9 cellular contexts compared by ENCODE assay signal in the genomic region with DNA sequence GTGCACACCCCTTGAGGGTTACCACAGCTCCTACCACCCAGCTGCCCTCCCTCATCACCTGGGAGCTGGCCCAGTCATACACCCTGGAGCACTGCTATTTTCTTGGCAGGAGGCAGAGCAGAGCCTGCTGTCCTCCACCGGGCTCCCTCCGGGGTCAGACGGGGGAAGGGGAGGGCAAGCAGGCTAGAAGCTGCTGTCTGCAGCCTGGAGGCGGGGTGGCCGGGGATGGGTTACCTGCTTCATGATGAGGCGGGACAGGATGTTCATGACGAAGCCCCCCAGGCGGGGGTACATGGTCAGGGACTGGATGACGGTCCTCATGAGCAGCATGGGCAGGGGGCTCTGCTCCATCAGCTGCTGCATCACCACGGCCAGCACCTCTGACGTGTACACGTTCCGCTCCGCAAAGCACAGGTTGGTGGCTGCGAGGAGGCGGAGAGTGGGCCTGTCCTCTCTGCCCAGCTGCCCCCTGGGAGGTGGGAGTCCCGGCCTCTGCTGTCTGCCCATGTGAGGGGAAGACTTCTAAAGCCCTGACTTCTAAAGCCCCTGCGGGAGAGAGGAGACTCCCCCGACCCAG. TPM values are rescaled to one million over a fixed set of nuclear protein-coding genes. Genes with fewer than 3 reads are reported as not detected.
A peak's percentile ranks its signal among the peaks of the same experiment; 100 is the strongest.
DNase-seq lines count a peak whose midpoint lies in the region; ATAC-seq, FAIRE-seq and TF ChIP-seq lines count a peak whose summit lies in the region.
"Had no signal": no experiment of that assay in that cellular context is flagged by ENCODE, and none has a peak within 500 bp of the region (broad histone marks: within the 10 kb centered on the region; RNA-seq: fewer than 3 reads in every experiment).

No MANE protein-coding gene starts in this region.

- no peak for TF ChIP-seq EP300 in K562 (IDR thresholded peaks at IDR 0.05; ENCODE audit: low read length)

- intact Hi-C loops in activated CD8-positive, alpha-beta T cell treated with anti-CD3 and anti-CD28 coated beads for 36 hours (cut with micrococcal nuclease): no loop called here
- intact Hi-C loops in K562 (cut with micrococcal nuclease): loop anchor here (1.0 to 10.0 kb wide), 3 partner anchors 65 to 257 kb away; no protein-coding TSS in a partner anchor

- 74% methylated on average over 17 of the region's 19 CpGs for WGBS in K562 (ENCODE audit: insufficient coverage, low coverage, missing lambda C conversion rate)

- no peaks in the 10 kb centered on the region for H3K9me3 Mint-ChIP-seq in activated CD8-positive, alpha-beta T cell treated with anti-CD3 and anti-CD28 coated beads for 36 hours
- no peaks in the 10 kb centered on the region for H3K9me3 Mint-ChIP-seq in activated CD8-positive, alpha-beta T cell treated with anti-CD3 and anti-CD28 coated beads, Interleukin-2, amount 10 ng/mL, durations not matched to agents 7 days and 5 days (ENCODE audit: insufficient read depth)
- H3K9me3 Mint-ChIP-seq in osteocyte (ENCODE audit: unreplicated experiment): no peaks in the 10 kb centered on the region
- H3K9me3 Mint-ChIP-seq: T-cell had no signal

- no peaks in the 10 kb centered on the region for H3K27me3 ChIP-seq in K562 (ENCODE audit: control insufficient read depth in 2 of 2, insufficient read depth in 2 of 2, low read length in 2 of 2)
- H3K27me3 ChIP-seq: upper lobe of right lung had no signal

- peaks cover 2% of the 10 kb centered on the region for H3K4me1 Mint-ChIP-seq in activated CD8-positive, alpha-beta T cell treated with anti-CD3 and anti-CD28 coated beads for 36 hours (ENCODE audit: low read depth)
- H3K4me1 Mint-ChIP-seq in activated CD8-positive, alpha-beta T cell treated with anti-CD3 and anti-CD28 coated beads, Interleukin-2, amount 10 ng/mL, durations not matched to agents 7 days and 5 days (ENCODE audit: low read depth): peaks cover 6% of the 10 kb centered on the region
- H3K4me1 Mint-ChIP-seq in osteocyte (ENCODE audit: unreplicated experiment): peaks cover 10% of the 10 kb centered on the region

- CTCF ChIA-PET in activated CD8-positive, alpha-beta T cell treated with anti-CD3 and anti-CD28 coated beads for 36 hours (lab: Charles Lee): interaction anchor here (0.8 to 6.1 kb wide), 18 partner anchors 9 to 211 kb away, joined by 3 to 52 read pairs (median 8); a partner anchor contains a TSS
- CTCF ChIA-PET in activated CD8-positive, alpha-beta T cell treated with anti-CD3 and anti-CD28 coated beads, Interleukin-2, amount 10 ng/mL, durations not matched to agents 7 days and 5 days (lab: Charles Lee): interaction anchor here (0.7 to 2.7 kb wide), 17 partner anchors 8 to 447 kb away, joined by 3 to 32 read pairs (median 11); a partner anchor contains a TSS
- CTCF ChIA-PET in K562 (lab: Yijun Ruan, JAX; ENCODE audit: low intra/inter-chr PET ratio): interaction anchor here (0.6 to 3.3 kb wide), 9 partner anchors 31 to 260 kb away, joined by 3 to 56 read pairs (median 7); a partner anchor contains a TSS

- no peaks in the 10 kb centered on the region for H3K9me3 ChIP-seq in K562 (replicated peaks; ENCODE audit: control insufficient read depth, insufficient read depth, low read depth, low read length)
- H3K9me3 ChIP-seq: heart left ventricle, upper lobe of right lung had no signal

- peak overlapping the region in 1 of 2 experiments; percentile 73; a peak in 2 of 4 replicates for H3K9ac ChIP-seq in K562 (ENCODE audit: insufficient read depth in 1 of 2, low read depth in 2 of 2, low read length in 2 of 2)

- no peak overlapping the region for H3K27ac ChIP-seq in K562 (ENCODE audit: extremely low read depth, low read depth, low read length)
- H3K27ac ChIP-seq: heart left ventricle, upper lobe of right lung had no signal

- H3K4me3 ChIP-seq in K562: no peak overlapping the region
- H3K4me3 ChIP-seq: heart left ventricle, upper lobe of right lung had no signal

- no peaks in the 10 kb centered on the region for H3K27me3 Mint-ChIP-seq in activated CD8-positive, alpha-beta T cell treated with anti-CD3 and anti-CD28 coated beads for 36 hours
- H3K27me3 Mint-ChIP-seq in activated CD8-positive, alpha-beta T cell treated with anti-CD3 and anti-CD28 coated beads, Interleukin-2, amount 10 ng/mL, durations not matched to agents 7 days and 5 days (ENCODE audit: low read depth): no peaks in the 10 kb centered on the region
- H3K27me3 Mint-ChIP-seq in osteocyte (ENCODE audit: unreplicated experiment): no peaks in the 10 kb centered on the region

- H3K4me1 ChIP-seq in K562 (replicated peaks in 1 of 2; ENCODE audit: control insufficient read depth in 2 of 2, insufficient read depth in 2 of 2, low read length in 2 of 2): peaks cover 0 to 41% of the 10 kb centered on the region in 2 experiments; a peak in 3 of 5 replicates

- TF ChIP-seq CTCF in activated CD8-positive, alpha-beta T cell treated with anti-CD3 and anti-CD28 coated beads for 36 hours (IDR thresholded peaks at IDR 0.05): peak; percentile 5
- no peak for TF ChIP-seq CTCF in K562 (IDR thresholded peaks at IDR 0.05 in 2 of 3, conservative IDR thresholded peaks at IDR 0.05 in 1 of 3; ENCODE audit: insufficient read depth in 2 of 3, low read depth in 1 of 3, low read length in 3 of 3)
- TF ChIP-seq CTCF in osteocyte (IDR thresholded peaks at IDR 0.05): no peak

- H3K36me3 Mint-ChIP-seq in activated CD8-positive, alpha-beta T cell treated with anti-CD3 and anti-CD28 coated beads for 36 hours (ENCODE audit: low read depth): peaks cover 11% of the 10 kb centered on the region
- peaks cover 10% of the 10 kb centered on the region for H3K36me3 Mint-ChIP-seq in activated CD8-positive, alpha-beta T cell treated with anti-CD3 and anti-CD28 coated beads, Interleukin-2, amount 10 ng/mL, durations not matched to agents 7 days and 5 days (ENCODE audit: low read depth)
- no peaks in the 10 kb centered on the region for H3K36me3 Mint-ChIP-seq in osteocyte (ENCODE audit: unreplicated experiment)

- POLR2A ChIA-PET in activated CD8-positive, alpha-beta T cell treated with anti-CD3 and anti-CD28 coated beads for 36 hours (lab: Charles Lee): interaction anchor here (1.1 to 2.2 kb wide), 6 partner anchors 9 to 67 kb away, joined by 4 to 8 read pairs (median 6); a partner anchor contains a TSS
- POLR2A ChIA-PET in activated CD8-positive, alpha-beta T cell treated with anti-CD3 and anti-CD28 coated beads, Interleukin-2, amount 10 ng/mL, durations not matched to agents 7 days and 5 days (lab: Charles Lee): interaction anchor here (1.3 kb wide), 1 partner anchor 49 kb away, joined by 3 read pairs; a partner anchor contains a TSS
- POLR2A ChIA-PET in K562 (lab: Yijun Ruan, JAX): interaction anchor here (1.0 kb wide), 3 partner anchors 20 to 68 kb away, joined by 3 to 5 read pairs (median 4); a partner anchor contains a TSS

- BruUV-seq in K562 (replicated peaks; lab: Mats Ljungman, UMichigan): no TSS peak

- H4K20me1 ChIP-seq in K562 (replicated peaks; ENCODE audit: control insufficient read depth, insufficient read depth, low read length): peaks cover 13% of the 10 kb centered on the region; the same call in 1 of the 2 replicates

- peaks cover 2% of the 10 kb centered on the region for H3K9me1 ChIP-seq in K562 (ENCODE audit: control insufficient read depth, insufficient read depth, low read length)

- no peak overlapping the region for H3K4me2 ChIP-seq in K562 (ENCODE audit: insufficient read depth, low read length)

- H3K36me3 ChIP-seq in K562 (ENCODE audit: control insufficient read depth, insufficient read depth, low read length): peaks cover 52% of the 10 kb centered on the region; the same call in 2 of the 3 replicates

- TF ChIP-seq RAD21 in K562 (CRISPR knock-in tag; conservative IDR thresholded peaks at IDR 0.05 in 1 of 2, IDR thresholded peaks at IDR 0.05 in 1 of 2): no peak

- no peak for FAIRE-seq in K562 (lab: Jason Lieb, UNC)

- H3K79me2 ChIP-seq in K562 (ENCODE audit: control insufficient read depth, insufficient read depth, low read length): no peaks in the 10 kb centered on the region

- H2AFZ ChIP-seq in K562 (ENCODE audit: low read depth, low read length): no peak overlapping the region

- no peak for DNase-seq in activated CD8-positive, alpha-beta T cell treated with anti-CD3 and anti-CD28 coated beads for 36 hours
- no peak for DNase-seq in activated CD8-positive, alpha-beta T cell treated with anti-CD3 and anti-CD28 coated beads, Interleukin-2, amount 10 ng/mL, durations not matched to agents 7 days and 5 days
- DNase-seq in K562 (ENCODE audit: extremely low read depth in 1 of 4, low spot score in 3 of 4) (peak in 1 of 4 experiments; percentile 29), osteocyte (ENCODE audit: extremely low spot score, unreplicated experiment) (peak; percentile 85), COR-L47 (lab: John Stamatoyannopoulos, UW) (no peak)
- DNase-seq in activated CD4-positive, alpha-beta T cell treated with anti-CD3 and anti-CD28 coated beads for 1 hour: no peak

- H3K27ac Mint-ChIP-seq in activated CD8-positive, alpha-beta T cell treated with anti-CD3 and anti-CD28 coated beads for 36 hours: no peak overlapping the region
- no peak overlapping the region for H3K27ac Mint-ChIP-seq in activated CD8-positive, alpha-beta T cell treated with anti-CD3 and anti-CD28 coated beads, Interleukin-2, amount 10 ng/mL, durations not matched to agents 7 days and 5 days
- H3K27ac Mint-ChIP-seq in osteocyte (ENCODE audit: unreplicated experiment): peak overlapping the region; percentile 59
- H3K27ac Mint-ChIP-seq: T-cell had no signal

- no peak for TF ChIP-seq POLR2A in K562 (conservative IDR thresholded peaks at IDR 0.05)

- H3K4me3 Mint-ChIP-seq in activated CD8-positive, alpha-beta T cell treated with anti-CD3 and anti-CD28 coated beads for 36 hours: no peak overlapping the region
- H3K4me3 Mint-ChIP-seq in activated CD8-positive, alpha-beta T cell treated with anti-CD3 and anti-CD28 coated beads, Interleukin-2, amount 10 ng/mL, durations not matched to agents 7 days and 5 days: no peak overlapping the region
- H3K4me3 Mint-ChIP-seq in osteocyte (ENCODE audit: unreplicated experiment): no peak overlapping the region
- H3K4me3 Mint-ChIP-seq: T-cell had no signal

- in situ Hi-C loops in K562 (cut with MboI): no loop called here

- ATAC-seq in activated CD8-positive, alpha-beta T cell treated with anti-CD3 and anti-CD28 coated beads for 36 hours: no peak
- ATAC-seq in activated CD8-positive, alpha-beta T cell treated with anti-CD3 and anti-CD28 coated beads, Interleukin-2, amount 10 ng/mL, durations not matched to agents 7 days and 5 days: no peak
- peak; percentile 13; the same call in 2 of the 3 replicates for ATAC-seq in K562

RNA-seq across cellular contexts. Expression of a gene that starts 2.7 kb away (rescaled TPM):
- under 1 TPM; 0.41 to 0.63 TPM for total RNA-seq in activated CD8-positive, alpha-beta T cell treated with anti-CD3 and anti-CD28 coated beads for 36 hours
- total RNA-seq in activated CD8-positive, alpha-beta T cell treated with anti-CD3 and anti-CD28 coated beads, Interleukin-2, amount 10 ng/mL, durations not matched to agents 7 days and 5 days: under 1 TPM; 0.55 to 0.68 TPM
- total RNA-seq in K562 (2011; cell fraction: chromatin; rRNA removed; ENCODE audit: low replicate concordance): 0.63 and 3.1 TPM in 2 replicates
- total RNA-seq in K562 (2011; cell fraction: nucleolus; rRNA removed): 1.5 and 1.7 TPM in 2 replicates
- total RNA-seq in K562 (2011; cell fraction: nucleoplasm; rRNA removed): 0.81 and 1.1 TPM in 2 replicates
- total RNA-seq in K562 (2014; rRNA removed): not detected in 2 replicates
- not detected in 2 replicates for total RNA-seq in K562 (2014; rRNA removed; fragmentation: Illumina TruSeq; extraction: Trizol)
- 0.07 TPM in 1 of 2 replicates, not detected in the other for total RNA-seq in K562 (2015; rRNA removed; fragmentation: Illumina TruSeq; extraction: Trizol)
- total RNA-seq in K562 (2021): 0.07 TPM in 1 of 2 replicates, not detected in the other
- polyA plus RNA-seq in K562 (2011; rRNA removed): 0.03 and 0.04 TPM in 2 replicates
- polyA plus RNA-seq in K562 (2011; cell fraction: cytosol; rRNA removed): not detected in 2 replicates
- polyA plus RNA-seq in K562 (2011; cell fraction: nucleus; rRNA removed): 0.08 and 0.14 TPM in 2 replicates
- 0.05 and 0.15 TPM in 2 replicates for polyA plus RNA-seq in K562 (2012)
- polyA plus RNA-seq in K562 (2014; fragmentation: Illumina TruSeq; extraction: Trizol): not detected in 2 replicates
- not detected for polyA plus RNA-seq in K562 (2014; fragmentation: Nextera tagmentation; extraction: Ambion mirVana)
- polyA plus RNA-seq in K562 (2014; rRNA removed): 0.07 and 0.15 TPM in 2 replicates
- polyA minus RNA-seq in K562 (2011; rRNA and poly(A)+ RNA removed): 0.09 TPM in 1 of 2 replicates, not detected in the other
- not detected in 2 replicates for polyA minus RNA-seq in K562 (2011; cell fraction: cytosol; rRNA and poly(A)+ RNA removed)
- polyA minus RNA-seq in K562 (2011; cell fraction: nucleus; rRNA and poly(A)+ RNA removed): 0.54 and 0.56 TPM in 2 replicates
- total RNA-seq in osteocyte: 0.30 and 0.42 TPM in 2 replicates
- total RNA-seq: heart left ventricle had no signal
- polyA plus RNA-seq: heart left ventricle had no signal

RNA-seq across cellular contexts. Expression of a gene that starts 25.2 kb away (rescaled TPM):
- 10 to 100 TPM; 23.5 to 26.0 TPM for total RNA-seq in activated CD8-positive, alpha-beta T cell treated with anti-CD3 and anti-CD28 coated beads for 36 hours
- total RNA-seq in activated CD8-positive, alpha-beta T cell treated with anti-CD3 and anti-CD28 coated beads, Interleukin-2, amount 10 ng/mL, durations not matched to agents 7 days and 5 days: 10 to 100 TPM; 20.6 TPM
- 93.8 and 251 TPM in 2 replicates for total RNA-seq in K562 (2011; cell fraction: chromatin; rRNA removed; ENCODE audit: low replicate concordance)
- total RNA-seq in K562 (2011; cell fraction: nucleolus; rRNA removed): 136 and 149 TPM in 2 replicates
- total RNA-seq in K562 (2011; cell fraction: nucleoplasm; rRNA removed): 124 and 146 TPM in 2 replicates
- 30.5 and 38.4 TPM in 2 replicates for total RNA-seq in K562 (2014; rRNA removed)
- 18.1 and 20.0 TPM in 2 replicates for total RNA-seq in K562 (2014; rRNA removed; fragmentation: Illumina TruSeq; extraction: Trizol)
- total RNA-seq in K562 (2015; rRNA removed; fragmentation: Illumina TruSeq; extraction: Trizol): 19.0 and 20.7 TPM in 2 replicates
- total RNA-seq in K562 (2021): 51.3 and 54.6 TPM in 2 replicates
- 15.6 and 22.6 TPM in 2 replicates for polyA plus RNA-seq in K562 (2011; rRNA removed)
- 23.6 and 33.0 TPM in 2 replicates for polyA plus RNA-seq in K562 (2011; cell fraction: cytosol; rRNA removed)
- 46.4 and 68.1 TPM in 2 replicates for polyA plus RNA-seq in K562 (2011; cell fraction: nucleus; rRNA removed)
- 28.7 and 29.1 TPM in 2 replicates for polyA plus RNA-seq in K562 (2012)
- 15.4 and 18.7 TPM in 2 replicates for polyA plus RNA-seq in K562 (2014; fragmentation: Illumina TruSeq; extraction: Trizol)
- 1 to 10 TPM; 4.7 to 7.9 TPM for polyA plus RNA-seq in K562 (2014; fragmentation: Nextera tagmentation; extraction: Ambion mirVana)
- 27.7 and 32.8 TPM in 2 replicates for polyA plus RNA-seq in K562 (2014; rRNA removed)
- 21.1 and 23.5 TPM in 2 replicates for polyA minus RNA-seq in K562 (2011; rRNA and poly(A)+ RNA removed)
- 22.7 and 27.3 TPM in 2 replicates for polyA minus RNA-seq in K562 (2011; cell fraction: cytosol; rRNA and poly(A)+ RNA removed)
- 38.4 and 45.5 TPM in 2 replicates for polyA minus RNA-seq in K562 (2011; cell fraction: nucleus; rRNA and poly(A)+ RNA removed)
- total RNA-seq in osteocyte: 79.2 and 91.0 TPM in 2 replicates

RNA-seq across cellular contexts. Expression of a gene that starts 35.5 kb away (rescaled TPM):
- 1 to 10 TPM; 5.8 to 8.0 TPM for total RNA-seq in activated CD8-positive, alpha-beta T cell treated with anti-CD3 and anti-CD28 coated beads for 36 hours
- 10 to 100 TPM in 1 of 2 experiments, 1 to 10 TPM in 1; 9.9 to 14.4 TPM for total RNA-seq in activated CD8-positive, alpha-beta T cell treated with anti-CD3 and anti-CD28 coated beads, Interleukin-2, amount 10 ng/mL, durations not matched to agents 7 days and 5 days
- 108 and 213 TPM in 2 replicates for total RNA-seq in K562 (2011; cell fraction: chromatin; rRNA removed; ENCODE audit: low replicate concordance)
- 94.9 and 106 TPM in 2 replicates for total RNA-seq in K562 (2011; cell fraction: nucleolus; rRNA removed)
- total RNA-seq in K562 (2011; cell fraction: nucleoplasm; rRNA removed): 85.3 and 105 TPM in 2 replicates
- 7.7 and 10.9 TPM in 2 replicates for total RNA-seq in K562 (2014; rRNA removed)
- 2.3 and 2.8 TPM in 2 replicates for total RNA-seq in K562 (2014; rRNA removed; fragmentation: Illumina TruSeq; extraction: Trizol)
- 7.3 and 8.8 TPM in 2 replicates for total RNA-seq in K562 (2015; rRNA removed; fragmentation: Illumina TruSeq; extraction: Trizol)
- total RNA-seq in K562 (2021): 22.7 and 26.5 TPM in 2 replicates
- polyA plus RNA-seq in K562 (2011; rRNA removed): 7.0 and 11.2 TPM in 2 replicates
- polyA plus RNA-seq in K562 (2011; cell fraction: cytosol; rRNA removed): 8.7 and 21.2 TPM in 2 replicates
- 75.5 and 114 TPM in 2 replicates for polyA plus RNA-seq in K562 (2011; cell fraction: nucleus; rRNA removed)
- polyA plus RNA-seq in K562 (2012): 23.7 and 50.9 TPM in 2 replicates
- polyA plus RNA-seq in K562 (2014; fragmentation: Illumina TruSeq; extraction: Trizol): 8.0 and 9.1 TPM in 2 replicates
- under 1 TPM; 0.24 to 0.63 TPM for polyA plus RNA-seq in K562 (2014; fragmentation: Nextera tagmentation; extraction: Ambion mirVana)
- 19.1 and 31.3 TPM in 2 replicates for polyA plus RNA-seq in K562 (2014; rRNA removed)
- 6.7 and 13.0 TPM in 2 replicates for polyA minus RNA-seq in K562 (2011; rRNA and poly(A)+ RNA removed)
- 5.6 and 7.0 TPM in 2 replicates for polyA minus RNA-seq in K562 (2011; cell fraction: cytosol; rRNA and poly(A)+ RNA removed)
- polyA minus RNA-seq in K562 (2011; cell fraction: nucleus; rRNA and poly(A)+ RNA removed): 16.8 and 17.1 TPM in 2 replicates
- 76.6 and 86.9 TPM in 2 replicates for total RNA-seq in osteocyte

RNA-seq across cellular contexts. Expression of a gene that starts 45.1 kb away (rescaled TPM):
- total RNA-seq in activated CD8-positive, alpha-beta T cell treated with anti-CD3 and anti-CD28 coated beads for 36 hours: 100 to 1,000 TPM in 1 of 2 experiments, 10 to 100 TPM in 1; 96.8 to 114 TPM
- total RNA-seq in activated CD8-positive, alpha-beta T cell treated with anti-CD3 and anti-CD28 coated beads, Interleukin-2, amount 10 ng/mL, durations not matched to agents 7 days and 5 days: 10 to 100 TPM; 97.3 to 98.3 TPM
- 281 and 416 TPM in 2 replicates for total RNA-seq in K562 (2011; cell fraction: chromatin; rRNA removed; ENCODE audit: low replicate concordance)
- 171 and 172 TPM in 2 replicates for total RNA-seq in K562 (2011; cell fraction: nucleolus; rRNA removed)
- 158 and 183 TPM in 2 replicates for total RNA-seq in K562 (2011; cell fraction: nucleoplasm; rRNA removed)
- total RNA-seq in K562 (2014; rRNA removed) (58.4 and 60.4 TPM in 2 replicates), K562 (2014; rRNA removed; fragmentation: Illumina TruSeq; extraction: Trizol) (26.4 and 31.4 TPM in 2 replicates), K562 (2015; rRNA removed; fragmentation: Illumina TruSeq; extraction: Trizol) (38.7 and 40.9 TPM in 2 replicates), K562 (2021) (86.9 and 95.5 TPM in 2 replicates), osteocyte (67.2 and 72.1 TPM in 2 replicates)
- polyA plus RNA-seq in K562 (2011; rRNA removed) (80.3 and 101 TPM in 2 replicates), K562 (2014; fragmentation: Illumina TruSeq; extraction: Trizol) (79.4 and 82.9 TPM in 2 replicates), K562 (2014; fragmentation: Nextera tagmentation; extraction: Ambion mirVana) (under 1 TPM; 0.73 to 0.85 TPM), K562 (2014; rRNA removed) (63.1 and 66.5 TPM in 2 replicates)
- 76.7 and 115 TPM in 2 replicates for polyA plus RNA-seq in K562 (2011; cell fraction: cytosol; rRNA removed)
- 192 and 225 TPM in 2 replicates for polyA plus RNA-seq in K562 (2011; cell fraction: nucleus; rRNA removed)
- polyA plus RNA-seq in K562 (2012): 73.1 and 85.2 TPM in 2 replicates
- 96.1 and 136 TPM in 2 replicates for polyA minus RNA-seq in K562 (2011; rRNA and poly(A)+ RNA removed)
- polyA minus RNA-seq in K562 (2011; cell fraction: cytosol; rRNA and poly(A)+ RNA removed): 80.5 and 91.6 TPM in 2 replicates
- 37.0 and 46.3 TPM in 2 replicates for polyA minus RNA-seq in K562 (2011; cell fraction: nucleus; rRNA and poly(A)+ RNA removed)

RNA-seq across cellular contexts. Expression of a gene that starts 46.3 kb away (rescaled TPM):
- under 1 TPM in 1 of 2 experiments, not detected in 1; 0.36 TPM for total RNA-seq in activated CD8-positive, alpha-beta T cell treated with anti-CD3 and anti-CD28 coated beads for 36 hours
- total RNA-seq in activated CD8-positive, alpha-beta T cell treated with anti-CD3 and anti-CD28 coated beads, Interleukin-2, amount 10 ng/mL, durations not matched to agents 7 days and 5 days: not detected
- total RNA-seq in K562 (2011; cell fraction: chromatin; rRNA removed; ENCODE audit: low replicate concordance): 4.9 and 12.6 TPM in 2 replicates
- 8.7 and 8.8 TPM in 2 replicates for total RNA-seq in K562 (2011; cell fraction: nucleolus; rRNA removed)
- 7.4 and 7.8 TPM in 2 replicates for total RNA-seq in K562 (2011; cell fraction: nucleoplasm; rRNA removed)
- total RNA-seq in K562 (2014; rRNA removed) (5.5 and 8.9 TPM in 2 replicates), K562 (2014; rRNA removed; fragmentation: Illumina TruSeq; extraction: Trizol) (3.3 and 3.5 TPM in 2 replicates), K562 (2015; rRNA removed; fragmentation: Illumina TruSeq; extraction: Trizol) (3.2 and 3.5 TPM in 2 replicates), K562 (2021) (8.1 and 8.6 TPM in 2 replicates), osteocyte (not detected in 2 replicates)
- polyA plus RNA-seq in K562 (2011; rRNA removed) (10.7 and 15.5 TPM in 2 replicates), K562 (2014; fragmentation: Illumina TruSeq; extraction: Trizol) (4.7 and 6.1 TPM in 2 replicates), K562 (2014; fragmentation: Nextera tagmentation; extraction: Ambion mirVana) (1 to 10 TPM; 1.3 to 1.5 TPM), K562 (2014; rRNA removed) (5.0 and 6.7 TPM in 2 replicates)
- 19.1 and 21.5 TPM in 2 replicates for polyA plus RNA-seq in K562 (2011; cell fraction: cytosol; rRNA removed)
- polyA plus RNA-seq in K562 (2011; cell fraction: nucleus; rRNA removed): 8.5 and 9.2 TPM in 2 replicates
- polyA plus RNA-seq in K562 (2012): 5.3 and 6.6 TPM in 2 replicates
- polyA minus RNA-seq in K562 (2011; rRNA and poly(A)+ RNA removed): 10.7 and 18.1 TPM in 2 replicates
- polyA minus RNA-seq in K562 (2011; cell fraction: cytosol; rRNA and poly(A)+ RNA removed): 4.2 and 7.2 TPM in 2 replicates
- 3.0 and 3.4 TPM in 2 replicates for polyA minus RNA-seq in K562 (2011; cell fraction: nucleus; rRNA and poly(A)+ RNA removed)
- total RNA-seq: heart left ventricle had no signal
